Comparison of ENCODE assay signal across 8 cellular contexts in genomic region chr4:37675587-37676290, GRCh38. TPM values are rescaled to one million over a fixed set of nuclear protein-coding genes. Genes with fewer than 3 reads are reported as not detected.
DNase-seq lines count a peak whose midpoint lies in the region; ATAC-seq and TF ChIP-seq lines count a peak whose summit lies in the region.

No MANE protein-coding gene starts in this region.

- H3K9ac ChIP-seq in neuronal stem cell (ENCODE audit: low read depth, low read length, poor library complexity), result no peak overlapping the region

- WGBS in neuronal stem cell (ENCODE audit: extremely low coverage in 2 of 2, insufficient read length in 2 of 2, insufficient replicate concordance in 1 of 2), 2 donors, result no CpG with 5 or more reads among the region's 1 CpG

- H2AK5ac ChIP-seq in neuronal stem cell (ENCODE audit: low read depth, low read length), result no peak overlapping the region

- H3K4me3 ChIP-seq in epithelial cell of esophagus (ENCODE audit: low read length), result no peak overlapping the region
- no peak overlapping the region for H3K4me3 ChIP-seq in neuronal stem cell (ENCODE audit: low read length in 2 of 2)

- H2BK5ac ChIP-seq in neuronal stem cell (ENCODE audit: low read length), result no peak overlapping the region

- no peak overlapping the region for H2AFZ ChIP-seq in neuronal stem cell (ENCODE audit: low read length)

- H3K18ac ChIP-seq in neuronal stem cell (ENCODE audit: low read length), result no peak overlapping the region

- H2BK15ac ChIP-seq in neuronal stem cell (ENCODE audit: low read length), result no peak overlapping the region

- no peak overlapping the region for H3K4me2 ChIP-seq in neuronal stem cell (ENCODE audit: insufficient read depth, low read length, poor library complexity, severe bottlenecking)

- peak; percentile 86 for ATAC-seq in HG03520 (IDR thresholded peaks at IDR 0.05; ENCODE audit: unreplicated experiment)

- no peak overlapping the region for H2BK12ac ChIP-seq in neuronal stem cell (ENCODE audit: low read length)

- no peak overlapping the region for H3K14ac ChIP-seq in neuronal stem cell (ENCODE audit: low read length)

- no peak for TF ChIP-seq CTCF in GM10266 (IDR thresholded peaks at IDR 0.05; ENCODE audit: control insufficient read depth, insufficient read depth, low read depth, missing control alignments)
- TF ChIP-seq CTCF in GM20000 (IDR thresholded peaks at IDR 0.05; ENCODE audit: extremely low read depth, missing control alignments), result no peak
- TF ChIP-seq CTCF in epithelial cell of esophagus (IDR thresholded peaks at IDR 0.05; ENCODE audit: insufficient read depth, low read depth, low read length, missing control alignments), result no peak

- H3K4ac ChIP-seq in neuronal stem cell (ENCODE audit: low read length), result no peak overlapping the region

- no peak overlapping the region for H4K91ac ChIP-seq in neuronal stem cell (ENCODE audit: low read depth, low read length, poor library complexity)

- no peak overlapping the region for H2BK120ac ChIP-seq in neuronal stem cell (ENCODE audit: low read depth, low read length)

- H3K9me3 ChIP-seq in neuronal stem cell (replicated peaks in 1 of 2; ENCODE audit: control insufficient read depth in 2 of 2, insufficient read depth in 1 of 2, low read depth in 1 of 2, low read length in 2 of 2), result peaks cover 0 to 6% of the 10 kb centered on the region in 2 donors

- no peak overlapping the region for H3K23ac ChIP-seq in neuronal stem cell (ENCODE audit: low read depth, low read length, poor library complexity)

- H4K8ac ChIP-seq in neuronal stem cell (ENCODE audit: low read depth, low read length), result no peak overlapping the region

- peaks cover 0 to 3% of the 10 kb centered on the region in 2 donors for H3K4me1 ChIP-seq in neuronal stem cell (ENCODE audit: control insufficient read depth in 2 of 2, insufficient read depth in 1 of 2, low read depth in 1 of 2, low read length in 2 of 2)

- peak; percentile 60 for DNase-seq in GM10266 (ENCODE audit: extremely low spot score)
- DNase-seq in GM20000 (ENCODE audit: low spot score), result peak; percentile 68
- peak; percentile 37 for DNase-seq in epithelial cell of esophagus (ENCODE audit: low read depth)
- no peak for DNase-seq in middle frontal gyrus (ENCODE audit: extremely low spot score, low spot score)
- DNase-seq in neuronal stem cell (ENCODE audit: low spot score), result no peak
- no peak for DNase-seq in NCI-H187 (lab: John Stamatoyannopoulos, UW)
- DNase-seq in DMS114 treated with DMSO at 0.1 percent for 48 hours (lab: John Stamatoyannopoulos, UW; ENCODE audit: unreplicated experiment), result no peak

- no peaks in the 10 kb centered on the region for H3K36me3 ChIP-seq in neuronal stem cell (replicated peaks in 1 of 2; ENCODE audit: control insufficient read depth in 2 of 2, insufficient read depth in 2 of 2, low read length in 2 of 2)

- H3K27me3 ChIP-seq in neuronal stem cell (ENCODE audit: control insufficient read depth in 3 of 3, insufficient read depth in 3 of 3, low read depth in 1 of 3, low read length in 3 of 3), result no peaks in the 10 kb centered on the region

- H3K79me1 ChIP-seq in neuronal stem cell (ENCODE audit: low read depth, low read length), result no peaks in the 10 kb centered on the region

- no peak overlapping the region for H3K27ac ChIP-seq in neuronal stem cell (replicated peaks; ENCODE audit: low read length)

RNA-seq across cellular contexts. Expression of gene RELL1, which starts 10.4 kb away (rescaled TPM):
- polyA plus RNA-seq in neuronal stem cell (2013, experiment 1 of 2), result 6.4 TPM
- polyA plus RNA-seq in neuronal stem cell (2013, experiment 2 of 2), result 6.5 TPM

Comparison
In these comparisons a context has a peak if more than half of its experiments do, and no peak if none do; other contexts are left out.
1. DNase-seq: peak in GM10266 (single experiment), GM20000 (single experiment) and epithelial cell of esophagus (single experiment); none in middle frontal gyrus (single experiment), neuronal stem cell (single experiment), NCI-H187 (0 of 2) and DMS114 treated with DMSO at 0.1 percent for 48 hours (single experiment).